ENCODE assay signal across 10 cellular contexts in the genomic region with DNA sequence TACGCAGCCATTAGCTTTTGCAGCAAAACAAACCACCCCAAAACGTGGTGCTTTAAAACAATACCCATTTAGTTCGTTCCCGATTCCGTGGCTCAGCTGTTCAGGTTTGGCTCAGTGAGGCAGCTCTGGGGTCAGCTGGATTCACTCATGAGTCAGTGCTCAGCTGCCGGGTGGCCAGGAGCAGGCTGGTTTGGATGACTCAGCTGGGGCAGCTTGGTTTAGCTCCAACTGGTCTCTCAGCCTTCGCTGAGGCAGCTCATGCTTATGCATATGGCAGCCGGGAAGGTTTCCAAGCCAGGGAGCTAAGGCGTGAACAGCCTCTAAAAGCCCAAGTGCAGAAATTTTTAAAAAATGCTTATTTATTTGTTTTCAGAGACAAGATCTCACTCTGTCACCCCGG. TPM values are rescaled to one million over a fixed set of nuclear protein-coding genes. Genes with fewer than 3 reads are reported as not detected.
A peak's percentile ranks its signal among the peaks of the same experiment; 100 is the strongest.
DNase-seq lines count a peak whose midpoint lies in the region; ATAC-seq, FAIRE-seq and TF ChIP-seq lines count a peak whose summit lies in the region.
"Had no signal": no experiment of that assay in that cellular context is flagged by ENCODE, and none has a peak within 500 bp of the region (broad histone marks: within the 10 kb centered on the region; RNA-seq: fewer than 3 reads in every experiment).

No MANE protein-coding gene starts in this region.

- no peak for TF ChIP-seq POLR2A in upper lobe of left lung (IDR thresholded peaks at IDR 0.05)

- ATAC-seq in left lung (peak; percentile 91), upper lobe of left lung (ENCODE audit: low FRiP score in 2 of 2) (peak; percentile 72 to 96), HG03432 (IDR thresholded peaks at IDR 0.05; ENCODE audit: unreplicated experiment) (no peak)

- DNase-seq in HTR-8/SVneo (ENCODE audit: insufficient read length, low spot score) (peak; percentile 86), dedifferentiated amniotic fluid mesenchymal stem cell (ENCODE audit: extremely low spot score) (peak; percentile 98), left lung (peak; percentile 72 to 83), upper lobe of left lung (peak in 1 of 2 donors; percentile 24), NCI-H1105 treated with DMSO at 0.1 percent for 48 hours (lab: John Stamatoyannopoulos, UW) (no peak)
- DNase-seq in activated CD4-positive, CD25-positive, alpha-beta regulatory T cell treated with anti-CD3 and anti-CD28 coated beads, Interleukin-2, amount 50 U/mL, for 72 hours = no peak
- no peak for DNase-seq in activated CD4-positive, alpha-beta T cell treated with anti-CD3 and anti-CD28 coated beads, Interleukin-2, amount 50 U/mL, for 4 hours
- DNase-seq: effector memory CD4-positive, alpha-beta T cell; T-helper 9 cell had no signal

- H3K27me3 ChIP-seq in left lung (no peaks in the 10 kb centered on the region), upper lobe of left lung (no peaks in the 10 kb centered on the region)

- H3K4me3 ChIP-seq in left lung = no peak overlapping the region
- no peak overlapping the region for H3K4me3 ChIP-seq in upper lobe of left lung

- intact Hi-C loops in left lung (cut with DNase I) = no loop called here

- H3K4me1 ChIP-seq in left lung (no peaks in the 10 kb centered on the region), upper lobe of left lung (peaks cover 0 to 3% (median 0%) of the 10 kb centered on the region in 4 donors)

- no peak for TF ChIP-seq CTCF in left lung (IDR thresholded peaks at IDR 0.05)
- TF ChIP-seq CTCF in upper lobe of left lung (IDR thresholded peaks at IDR 0.05) = no peak

- H3K27ac ChIP-seq in left lung (no peak overlapping the region), upper lobe of left lung (no peak overlapping the region)

- peak; percentile 89 for FAIRE-seq in HTR-8/SVneo (lab: Jason Lieb, UNC)

- H3K9me3 ChIP-seq in left lung (no peaks in the 10 kb centered on the region), upper lobe of left lung (no peaks in the 10 kb centered on the region)

- H3K36me3 ChIP-seq in left lung = no peaks in the 10 kb centered on the region
- H3K36me3 ChIP-seq in upper lobe of left lung = no peaks in the 10 kb centered on the region

- WGBS in upper lobe of left lung, 2 donors = 79% methylated on average over 10 of the region's 10 CpGs

- no peak for TF ChIP-seq EP300 in upper lobe of left lung (IDR thresholded peaks at IDR 0.05)

RNA-seq across cellular contexts. Expression of gene CD99, which starts 13.3 kb away (rescaled TPM):
- 100 to 1,000 TPM; 211 to 288 TPM for total RNA-seq in left lung
- 100 to 1,000 TPM; 135 to 300 (median 233) TPM for total RNA-seq in upper lobe of left lung

Comparison
In these comparisons a context has a peak if more than half of its experiments do, and no peak if none do; other contexts are left out.
1. DNase-seq: peak in HTR-8/SVneo (single experiment), dedifferentiated amniotic fluid mesenchymal stem cell (single experiment) and left lung (2 of 2); none in NCI-H1105 treated with DMSO at 0.1 percent for 48 hours (single experiment), activated CD4-positive, CD25-positive, alpha-beta regulatory T cell treated with anti-CD3 and anti-CD28 coated beads, Interleukin-2, amount 50 U/mL, for 72 hours (single experiment) and activated CD4-positive, alpha-beta T cell treated with anti-CD3 and anti-CD28 coated beads, Interleukin-2, amount 50 U/mL, for 4 hours (0 of 2).